In genomic region chr5:150242495-150242894, GRCh38 we compare ENCODE assay signal across 1 cellular context.
TF ChIP-seq lines count a peak whose summit lies in the region.

No MANE protein-coding gene starts in this region.

TF ChIP-seq in IMR-90, 13 proteins besides CTCF, POLR2A, EP300 and RAD21 (continued from another document):
- TF ChIP-seq USF2 (IDR thresholded peaks at IDR 0.05; ENCODE audit: low read depth, low read length) = no peak
- TF ChIP-seq MAFK (IDR thresholded peaks at IDR 0.05; ENCODE audit: low read depth, low read length) = no peak
- TF ChIP-seq SMC3 (IDR thresholded peaks at IDR 0.05; ENCODE audit: low read depth, low read length) = no peak
- TF ChIP-seq CEBPB (IDR thresholded peaks at IDR 0.05; ENCODE audit: low read depth, low read length) = no peak
- no peak for TF ChIP-seq NFE2L2 (IDR thresholded peaks at IDR 0.05; ENCODE audit: low read depth, low read length)
- no peak for TF ChIP-seq RCOR1 (IDR thresholded peaks at IDR 0.05; ENCODE audit: insufficient replicate concordance, low read length)
- TF ChIP-seq RFX5 (IDR thresholded peaks at IDR 0.05; ENCODE audit: low read depth, low read length) = no peak
- TF ChIP-seq ELK1 (IDR thresholded peaks at IDR 0.05; ENCODE audit: borderline replicate concordance, low read depth, low read length) = no peak
- no peak for TF ChIP-seq CHD1 (IDR thresholded peaks at IDR 0.05; ENCODE audit: low read depth, low read length)
TF ChIP-seq in IMR-90: peak in this region for 0.
